ENCODE assay signal across 17 cellular contexts in the genomic region with DNA sequence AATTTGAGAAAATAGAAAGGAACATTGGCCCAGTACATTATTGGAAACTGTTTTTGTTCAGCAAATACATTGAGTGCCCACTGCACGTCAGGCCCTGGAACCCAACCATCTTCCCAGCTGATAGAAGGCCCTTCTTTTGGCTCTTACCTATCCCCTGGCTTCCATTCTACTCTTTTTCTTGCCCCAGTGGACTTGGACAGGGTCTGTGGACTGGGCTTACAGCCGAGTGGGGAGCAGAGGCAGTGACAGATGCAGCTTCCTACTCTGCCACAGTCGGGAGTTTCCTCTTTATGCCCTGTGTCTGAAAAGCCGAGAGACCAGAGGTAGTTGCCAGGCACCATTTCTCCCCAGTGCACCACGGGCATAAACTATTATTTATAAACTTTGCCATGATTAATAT.
DNase-seq lines count a peak whose midpoint lies in the region; ATAC-seq, FAIRE-seq and TF ChIP-seq lines count a peak whose summit lies in the region.
"Had no signal": no experiment of that assay in that cellular context is flagged by ENCODE, and none has a peak within 500 bp of the region (broad histone marks: within the 10 kb centered on the region; RNA-seq: fewer than 3 reads in every experiment).

No MANE protein-coding gene starts in this region.

- no peak for DNase-seq in CD4-positive, alpha-beta T cell
- DNase-seq in PC-3 (no peak), glutamatergic neuron (no peak), psoas muscle (no peak), NOMO-1 (lab: John Stamatoyannopoulos, UW; ENCODE audit: unreplicated experiment in 2 of 2) (no peak), HTR-8/SVneo (ENCODE audit: insufficient read length, low spot score) (no peak)
- no peak for DNase-seq in activated CD4-positive, alpha-beta T cell treated with anti-CD3 and anti-CD28 coated beads, Interleukin-2, amount 50 U/mL, for 48 hours
- DNase-seq: activated CD4-positive, alpha-beta T cell treated with anti-CD3 and anti-CD28 coated beads for 36 hours; dermis blood vessel endothelial cell; NCI-H146; NCI-H510A; ovary; Peyer's patch; T-helper 1 cell had no signal

- intact Hi-C loops in CD4-positive, alpha-beta T cell (cut with DNase I, micrococcal nuclease) = no loop called here
- intact Hi-C loops in PC-3 (cut with micrococcal nuclease) = no loop called here
- intact Hi-C loops in psoas muscle (cut with DNase I) = loop anchor here in 1 of 2 donors (5.0 kb wide), 1 partner anchor 46 kb away; no protein-coding TSS in a partner anchor

- no peak overlapping the region for H3K4me2 ChIP-seq in PC-3 (ENCODE audit: low read length)
- H3K4me2 ChIP-seq: BLaER1 had no signal

- H3K27ac ChIP-seq in CD4-positive, alpha-beta T cell (ENCODE audit: low read depth, low read length) = no peak overlapping the region
- H3K27ac ChIP-seq in PC-3 (ENCODE audit: low read length) = 0 out of 2 replicates have a peak overlapping the region, but pooled peaks have one; percentile 29
- H3K27ac ChIP-seq in psoas muscle = peak overlapping the region; percentile 58
- H3K27ac ChIP-seq: BLaER1, ovary, Peyer's patch had no signal

- no peaks in the 10 kb centered on the region for H3K36me3 Mint-ChIP-seq in CD4-positive, alpha-beta T cell (ENCODE audit: low read depth)
- no peaks in the 10 kb centered on the region for H3K36me3 Mint-ChIP-seq in glutamatergic neuron (ENCODE audit: unreplicated experiment)

- H3K27ac Mint-ChIP-seq in CD4-positive, alpha-beta T cell = peak overlapping the region; percentile 82
- peak overlapping the region; percentile 44 for H3K27ac Mint-ChIP-seq in glutamatergic neuron (ENCODE audit: unreplicated experiment)
- H3K27ac Mint-ChIP-seq: activated CD4-positive, alpha-beta T cell treated with anti-CD3 and anti-CD28 coated beads for 36 hours had no signal

- H3K4me1 ChIP-seq in PC-3 (ENCODE audit: insufficient read depth, low read length) = peaks cover 46% of the 10 kb centered on the region
- H3K4me1 ChIP-seq in psoas muscle = peaks cover 63% of the 10 kb centered on the region

- H3K4me3 ChIP-seq in PC-3 (ENCODE audit: low read length) (no peak overlapping the region), psoas muscle (no peak overlapping the region)
- H3K4me3 ChIP-seq: BLaER1, GM12878, ovary, Peyer's patch had no signal

- peaks cover 99% of the 10 kb centered on the region for H3K79me2 ChIP-seq in PC-3 (ENCODE audit: low read length)

- H3K4me3 Mint-ChIP-seq in CD4-positive, alpha-beta T cell = no peak overlapping the region
- H3K4me3 Mint-ChIP-seq in glutamatergic neuron (ENCODE audit: unreplicated experiment) = no peak overlapping the region
- H3K4me3 Mint-ChIP-seq: activated CD4-positive, alpha-beta T cell treated with anti-CD3 and anti-CD28 coated beads for 36 hours had no signal

- H2AFZ ChIP-seq in PC-3 (ENCODE audit: low read length) = no peak overlapping the region

- POLR2A ChIA-PET in CD4-positive, alpha-beta T cell (lab: Charles Lee) = no interaction called here
- POLR2A ChIA-PET in PC-3 (lab: Charles Lee; ENCODE audit: unreplicated experiment) = no interaction called here

- no peaks in the 10 kb centered on the region for H3K9me2 ChIP-seq in PC-3 (replicated peaks; ENCODE audit: low read length)

- no peaks in the 10 kb centered on the region for H3K9me3 Mint-ChIP-seq in CD4-positive, alpha-beta T cell
- H3K9me3 Mint-ChIP-seq in glutamatergic neuron (ENCODE audit: unreplicated experiment) = peaks cover 2% of the 10 kb centered on the region

- H3K27me3 Mint-ChIP-seq in CD4-positive, alpha-beta T cell = no peaks in the 10 kb centered on the region
- H3K27me3 Mint-ChIP-seq in glutamatergic neuron (ENCODE audit: unreplicated experiment) = peaks cover 2% of the 10 kb centered on the region
- H3K27me3 Mint-ChIP-seq: activated CD4-positive, alpha-beta T cell treated with anti-CD3 and anti-CD28 coated beads for 36 hours had no signal

- no peak for FAIRE-seq in HTR-8/SVneo (lab: Jason Lieb, UNC)
- FAIRE-seq: GM12878 had no signal

- peaks cover 70% of the 10 kb centered on the region for H3K4me1 Mint-ChIP-seq in CD4-positive, alpha-beta T cell (ENCODE audit: low read depth)
- H3K4me1 Mint-ChIP-seq in glutamatergic neuron (ENCODE audit: low read depth, unreplicated experiment) = peaks cover 27% of the 10 kb centered on the region

- TF ChIP-seq CTCF in CD4-positive, alpha-beta T cell (IDR thresholded peaks at IDR 0.05) = no peak
- no peak for TF ChIP-seq CTCF in PC-3 (conservative IDR thresholded peaks at IDR 0.05; ENCODE audit: low read depth, low read length)
- TF ChIP-seq CTCF in glutamatergic neuron (IDR thresholded peaks at IDR 0.05; ENCODE audit: partially characterized antibody, unreplicated experiment) = no peak
- no peak for TF ChIP-seq CTCF in psoas muscle (IDR thresholded peaks at IDR 0.05)

- 19 to 27% (median 19%) methylated on average over 5 of the region's 5 CpGs for WGBS in psoas muscle, 3 donors

- no peak overlapping the region for H3K9ac ChIP-seq in PC-3 (ENCODE audit: low read length)
- H3K9ac ChIP-seq: BLaER1 had no signal

- no peaks in the 10 kb centered on the region for H3K9me3 ChIP-seq in CD4-positive, alpha-beta T cell (ENCODE audit: control insufficient read depth, low read length)
- H3K9me3 ChIP-seq in PC-3 (ENCODE audit: low read length) = no peaks in the 10 kb centered on the region
- no peaks in the 10 kb centered on the region for H3K9me3 ChIP-seq in psoas muscle
- H3K9me3 ChIP-seq: BLaER1, ovary, Peyer's patch had no signal

- H4K20me1 ChIP-seq in PC-3 (ENCODE audit: low read length) = no peaks in the 10 kb centered on the region

- CTCF ChIA-PET in CD4-positive, alpha-beta T cell (lab: Charles Lee) = no interaction called here
- CTCF ChIA-PET in PC-3 (lab: Charles Lee) = no interaction called here

- H3K36me3 ChIP-seq in PC-3 (ENCODE audit: low read depth, low read length) = no peaks in the 10 kb centered on the region
- no peaks in the 10 kb centered on the region for H3K36me3 ChIP-seq in psoas muscle (ENCODE audit: insufficient read depth in 1 of 2, low read depth in 1 of 2)
- H3K36me3 ChIP-seq: ovary, Peyer's patch had no signal

- no peaks in the 10 kb centered on the region for H3K27me3 ChIP-seq in CD4-positive, alpha-beta T cell (ENCODE audit: control insufficient read depth, insufficient read depth, low read length)
- no peaks in the 10 kb centered on the region for H3K27me3 ChIP-seq in PC-3 (ENCODE audit: low read length)
- H3K27me3 ChIP-seq in psoas muscle (ENCODE audit: insufficient read depth in 3 of 3, low read length in 2 of 3) = no peaks in the 10 kb centered on the region
- H3K27me3 ChIP-seq: BLaER1, ovary, Peyer's patch had no signal

- no TSS peak for BruUV-seq in PC-3 (replicated peaks; lab: Mats Ljungman, UMichigan)

- H3F3A ChIP-seq in PC-3 (ENCODE audit: low read length, unreplicated experiment) = peaks cover 1% of the 10 kb centered on the region

- no peak for ATAC-seq in CD4-positive, alpha-beta T cell (ENCODE audit: poor library complexity)
- no peak for ATAC-seq in PC-3
- peak in 1 of 4 donors; percentile 14 for ATAC-seq in psoas muscle
- ATAC-seq in HG03520 (IDR thresholded peaks at IDR 0.05; ENCODE audit: unreplicated experiment) = no peak
- ATAC-seq: activated CD4-positive, alpha-beta T cell treated with anti-CD3 and anti-CD28 coated beads for 36 hours; GM12878 had no signal
